In genomic region chr4:37763164-37763444, GRCh38 we compare ENCODE assay signal across 18 cellular contexts.
A peak's percentile ranks its signal among the peaks of the same experiment; 100 is the strongest.
DNase-seq lines count a peak whose midpoint lies in the region; ATAC-seq, FAIRE-seq and TF ChIP-seq lines count a peak whose summit lies in the region.
"Had no signal": no experiment of that assay in that cellular context is flagged by ENCODE, and none has a peak within 500 bp of the region (broad histone marks: within the 10 kb centered on the region; RNA-seq: fewer than 3 reads in every experiment).

No MANE protein-coding gene starts in this region.

- H3K4me3 Mint-ChIP-seq in nephron = peak overlapping the region; percentile 18 to 54 (median 22)

- H3K4me3 ChIP-seq in HL-60 (replicated peaks; ENCODE audit: insufficient read depth, low read length) (no peak overlapping the region), K562 (no peak overlapping the region), suprapubic skin (no peak overlapping the region)
- H3K4me3 ChIP-seq: MG63, SK-N-MC had no signal

- no peaks in the 10 kb centered on the region for H3K79me2 ChIP-seq in K562 (ENCODE audit: control insufficient read depth, insufficient read depth, low read length)

- TF ChIP-seq CTCF in HL-60 (IDR thresholded peaks at IDR 0.05; ENCODE audit: insufficient read depth, low read length) (no peak), K562 (IDR thresholded peaks at IDR 0.05 in 2 of 3, conservative IDR thresholded peaks at IDR 0.05 in 1 of 3; ENCODE audit: insufficient read depth in 2 of 3, low read depth in 1 of 3, low read length in 3 of 3) (no peak), nephron (IDR thresholded peaks at IDR 0.05; ENCODE audit: unreplicated experiment in 3 of 3) (no peak), suprapubic skin (IDR thresholded peaks at IDR 0.05) (no peak)

- in situ Hi-C loops in K562 (cut with MboI) = no loop called here

- WGBS in K562 (ENCODE audit: insufficient coverage, low coverage, missing lambda C conversion rate) = 0% methylated on average over 1 of the region's 1 CpG
- 33% methylated on average over 1 of the region's 1 CpG for WGBS in suprapubic skin

- TF ChIP-seq POLR2A in K562 (conservative IDR thresholded peaks at IDR 0.05) (no peak), suprapubic skin (IDR thresholded peaks at IDR 0.05) (no peak)

- H3K9ac ChIP-seq in K562 (ENCODE audit: insufficient read depth in 1 of 2, low read depth in 2 of 2, low read length in 2 of 2) = no peak overlapping the region

- intact Hi-C loops in K562 (cut with micrococcal nuclease) = no loop called here

- no peak for DNase-seq in HL-60 (ENCODE audit: low read depth in 1 of 2, low spot score in 1 of 2)
- no peak for DNase-seq in K562 (ENCODE audit: extremely low read depth in 1 of 4, low spot score in 3 of 4)
- no peak for DNase-seq in suprapubic skin (ENCODE audit: low spot score in 2 of 2)
- DNase-seq in stimulated activated CD4-positive, alpha-beta T cell treated with anti-CD3 and anti-CD28 coated beads, Interleukin-12 subunit alpha, Interleukin-12 subunit beta, amount 100 ng/mL, for 4 hours = no peak
- no peak for DNase-seq in SIG-M5 treated with dmso at 0.1 percent for 504 hours (lab: John Stamatoyannopoulos, UW; ENCODE audit: unreplicated experiment)
- no peak for DNase-seq in NCI-H1417 treated with DMSO at 0.1 percent for 48 hours (lab: John Stamatoyannopoulos, UW)
- DNase-seq: ACHN; DMS79; GOT3; MG63; NCI-H1092 treated with DMSO at 0.1 percent for 48 hours; NCI-H2081 treated with DMSO at 0.1 percent for 48 hours; NCI-H748 treated with DMSO at 0.1 percent for 48 hours; NK-92 treated with Interleukin-12 subunit alpha and Interleukin-12 subunit beta, amount 100 ng/mL, for 24 hours; Right ventricle myocardium superior had no signal

- no TSS peak for BruUV-seq in K562 (replicated peaks; lab: Mats Ljungman, UMichigan)

- no peaks in the 10 kb centered on the region for H3K36me3 Mint-ChIP-seq in nephron (ENCODE audit: low read depth)

- H2AFZ ChIP-seq in K562 (ENCODE audit: low read depth, low read length) = no peak overlapping the region

- no peaks in the 10 kb centered on the region for H3K9me1 ChIP-seq in K562 (ENCODE audit: control insufficient read depth, insufficient read depth, low read length)

- H3K4me1 ChIP-seq in K562 (replicated peaks in 1 of 2; ENCODE audit: control insufficient read depth in 2 of 2, insufficient read depth in 2 of 2, low read length in 2 of 2) (no peaks in the 10 kb centered on the region), suprapubic skin (peaks cover 27% of the 10 kb centered on the region)

- no peak for FAIRE-seq in K562 (lab: Jason Lieb, UNC)

- no peaks in the 10 kb centered on the region for H3K27me3 ChIP-seq in HL-60 (ENCODE audit: insufficient read depth, poor library complexity, severe bottlenecking)
- peaks cover 3 to 17% of the 10 kb centered on the region in 2 experiments; a peak in 4 of 5 replicates for H3K27me3 ChIP-seq in K562 (ENCODE audit: control insufficient read depth in 2 of 2, insufficient read depth in 2 of 2, low read length in 2 of 2)
- no peaks in the 10 kb centered on the region for H3K27me3 ChIP-seq in suprapubic skin
- H3K27me3 ChIP-seq: MG63 had no signal

- H3K27me3 Mint-ChIP-seq in nephron (ENCODE audit: low read depth) = no peaks in the 10 kb centered on the region

- ATAC-seq in K562 = no peak

- no peaks in the 10 kb centered on the region for H3K9me3 Mint-ChIP-seq in nephron

- H3K9me3 ChIP-seq in K562 (replicated peaks; ENCODE audit: control insufficient read depth, insufficient read depth, low read depth, low read length) (no peaks in the 10 kb centered on the region), suprapubic skin (no peaks in the 10 kb centered on the region)
- H3K9me3 ChIP-seq: MG63 had no signal

- TF ChIP-seq EP300 in K562 (IDR thresholded peaks at IDR 0.05; ENCODE audit: low read length) (no peak), suprapubic skin (IDR thresholded peaks at IDR 0.05) (no peak)

- H3K27ac Mint-ChIP-seq in nephron = peak overlapping the region; percentile 82 to 99 (median 89)

- no peak overlapping the region for H3K4me2 ChIP-seq in K562 (ENCODE audit: insufficient read depth, low read length)

- no peak for TF ChIP-seq RAD21 in K562 (CRISPR knock-in tag; conservative IDR thresholded peaks at IDR 0.05 in 1 of 2, IDR thresholded peaks at IDR 0.05 in 1 of 2)

- H3K4me1 Mint-ChIP-seq in nephron = peaks cover 12% of the 10 kb centered on the region

- CTCF ChIA-PET in K562 (lab: Yijun Ruan, JAX; ENCODE audit: low intra/inter-chr PET ratio) = interaction anchor here (0.6 kb wide), 1 partner anchor 221 kb away, joined by 5 read pairs; no protein-coding TSS in a partner anchor

- POLR2A ChIA-PET in K562 (lab: Yijun Ruan, JAX) = no interaction called here

- H3K27ac ChIP-seq in HL-60 (replicated peaks) = peak overlapping the region; percentile 99
- no peak overlapping the region for H3K27ac ChIP-seq in K562 (ENCODE audit: extremely low read depth, low read depth, low read length)
- H3K27ac ChIP-seq in suprapubic skin = peak overlapping the region; percentile 12
- H3K27ac ChIP-seq: C4-2B, SK-N-MC had no signal

- H3K36me3 ChIP-seq in K562 (ENCODE audit: control insufficient read depth, insufficient read depth, low read length) = no peaks in the 10 kb centered on the region
- no peaks in the 10 kb centered on the region for H3K36me3 ChIP-seq in suprapubic skin
- H3K36me3 ChIP-seq: MG63 had no signal

- no peaks in the 10 kb centered on the region for H4K20me1 ChIP-seq in K562 (replicated peaks; ENCODE audit: control insufficient read depth, insufficient read depth, low read length)

TF ChIP-seq in K562, 482 proteins besides CTCF, POLR2A, EP300 and RAD21 (continues in another document):
- no peak for TF ChIP-seq ZNF395 (CRISPR knock-in tag; IDR thresholded peaks at IDR 0.05)
- no peak for TF ChIP-seq ZNF583 (CRISPR knock-in tag; IDR thresholded peaks at IDR 0.05)
- TF ChIP-seq COPS2 (conservative IDR thresholded peaks at IDR 0.05) = no peak
- peak; percentile 64 for TF ChIP-seq ZNF316 (IDR thresholded peaks at IDR 0.05)
- peak; percentile 34; the same call in 1 of the 2 replicates for TF ChIP-seq MAFF (IDR thresholded peaks at IDR 0.05; ENCODE audit: low read length)
- no peak for TF ChIP-seq ZNF23 (CRISPR knock-in tag; IDR thresholded peaks at IDR 0.05)
- TF ChIP-seq CBFA2T2 (conservative IDR thresholded peaks at IDR 0.05) = no peak
- TF ChIP-seq ZFX (CRISPR knock-in tag; IDR thresholded peaks at IDR 0.05) = no peak
- TF ChIP-seq RFX7 (CRISPR knock-in tag; IDR thresholded peaks at IDR 0.05) = no peak
- no peak for TF ChIP-seq HCFC1 (IDR thresholded peaks at IDR 0.05; ENCODE audit: low read depth, low read length)
- TF ChIP-seq SMARCA4 (IDR thresholded peaks at IDR 0.05) = no peak
- no peak for TF ChIP-seq ZNF217 (CRISPR knock-in tag; IDR thresholded peaks at IDR 0.05)
- no peak for TF ChIP-seq RBM17 (IDR thresholded peaks at IDR 0.05; ENCODE audit: borderline replicate concordance, low read depth, low read length)
- TF ChIP-seq ZFP36 (IDR thresholded peaks at IDR 0.05; ENCODE audit: low read depth, low read length, partially characterized antibody) = no peak
- TF ChIP-seq CREBBP (IDR thresholded peaks at IDR 0.05; ENCODE audit: low read depth, low read length) = no peak
- TF ChIP-seq SMC3 (conservative IDR thresholded peaks at IDR 0.05; ENCODE audit: insufficient read depth, low read depth, low read length) = no peak
- 0 out of 2 replicates have a peak, but pooled peaks have one; percentile 34 for TF ChIP-seq MAFK (IDR thresholded peaks at IDR 0.05; ENCODE audit: low read length)
- TF ChIP-seq WHSC1 (IDR thresholded peaks at IDR 0.05; ENCODE audit: low read length) = no peak
- TF ChIP-seq THRB (CRISPR knock-in tag; conservative IDR thresholded peaks at IDR 0.05) = no peak
- TF ChIP-seq SP2 (IDR thresholded peaks at IDR 0.05; ENCODE audit: extremely low read depth, low read depth, low read length, poor library complexity, severe bottlenecking) = no peak
- TF ChIP-seq MYBL2 (IDR thresholded peaks at IDR 0.05; ENCODE audit: low read depth) = no peak
- no peak for TF ChIP-seq MYBL2 (CRISPR knock-in tag; IDR thresholded peaks at IDR 0.05; ENCODE audit: borderline replicate concordance)
- no peak for TF ChIP-seq KLF10 (CRISPR knock-in tag; IDR thresholded peaks at IDR 0.05)
- no peak for TF ChIP-seq GATAD2A (IDR thresholded peaks at IDR 0.05)
- TF ChIP-seq MYNN (IDR thresholded peaks at IDR 0.05) = no peak
- no peak for TF ChIP-seq MYNN (CRISPR knock-in tag; IDR thresholded peaks at IDR 0.05)
- no peak for TF ChIP-seq RBBP5 (IDR thresholded peaks at IDR 0.05; ENCODE audit: borderline replicate concordance, insufficient read depth, low read length, poor library complexity, severe bottlenecking)
